ENCODE assay signal across 17 cellular contexts in the genomic region with DNA sequence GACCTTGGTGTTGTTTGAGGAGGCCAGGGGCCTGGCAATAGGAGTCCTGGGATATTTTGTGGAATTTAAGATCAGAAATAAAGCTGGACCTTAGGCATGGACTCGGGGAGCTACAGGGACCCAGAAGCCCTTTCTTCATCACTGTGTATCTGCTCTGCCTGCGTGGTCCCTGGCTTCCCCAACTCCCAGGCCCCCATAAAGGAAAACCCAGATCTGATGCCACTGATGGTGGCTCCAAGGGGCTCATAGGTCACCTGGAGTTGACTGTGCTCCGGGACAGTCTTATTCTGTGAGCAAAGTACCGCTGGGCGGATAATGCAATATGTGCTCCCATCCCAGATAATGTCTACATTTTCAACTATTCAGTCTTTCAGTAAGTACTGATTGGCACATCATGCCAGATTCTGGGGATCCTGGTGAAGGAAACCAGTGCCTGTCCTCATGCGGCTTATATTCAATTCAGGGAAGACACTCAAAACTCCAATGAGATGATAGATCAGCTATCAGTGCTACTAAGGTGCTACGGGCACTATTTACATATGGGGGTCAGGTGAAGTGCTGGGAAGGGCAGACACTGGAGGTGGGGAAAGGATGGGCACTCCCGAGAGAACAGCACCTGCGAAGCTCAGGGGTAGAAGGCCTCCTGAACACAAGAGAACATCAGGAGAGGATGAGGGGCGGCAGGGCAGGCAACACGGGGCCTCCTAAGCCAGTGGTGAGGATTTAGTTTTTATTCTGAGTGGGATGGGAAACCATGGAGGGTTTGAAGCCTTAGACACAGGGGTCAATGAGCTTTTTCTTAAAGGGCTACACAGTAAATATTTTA. TPM values are rescaled to one million over a fixed set of nuclear protein-coding genes. Genes with fewer than 3 reads are reported as not detected.
DNase-seq lines count a peak whose midpoint lies in the region; ATAC-seq, FAIRE-seq and TF ChIP-seq lines count a peak whose summit lies in the region.
"Had no signal": no experiment of that assay in that cellular context is flagged by ENCODE, and none has a peak within 500 bp of the region (broad histone marks: within the 10 kb centered on the region; RNA-seq: fewer than 3 reads in every experiment).

No MANE protein-coding gene starts in this region.

- H3K9me3 Mint-ChIP-seq in activated T-cell treated with anti-CD3 and anti-CD28 coated beads, Interleukin-2, amount 50 U/mL, for 24 hours = no peaks in the 10 kb centered on the region
- H3K9me3 Mint-ChIP-seq in astrocyte (ENCODE audit: unreplicated experiment) (no peaks in the 10 kb centered on the region), memory B cell (no peaks in the 10 kb centered on the region)

- H3K9ac ChIP-seq in astrocyte (ENCODE audit: low read length) = peak overlapping the region; percentile 33

- FAIRE-seq in astrocyte (lab: Jason Lieb, UNC) = no peak
- FAIRE-seq: GM19239 had no signal

- peaks cover 37% of the 10 kb centered on the region for H3K4me1 Mint-ChIP-seq in activated T-cell treated with anti-CD3 and anti-CD28 coated beads, Interleukin-2, amount 50 U/mL, for 24 hours (ENCODE audit: low read depth)
- H3K4me1 Mint-ChIP-seq in astrocyte (ENCODE audit: low read depth, unreplicated experiment) (peaks cover 58% of the 10 kb centered on the region), memory B cell (peaks cover 53% of the 10 kb centered on the region)

- peaks cover 7% of the 10 kb centered on the region for H3K36me3 ChIP-seq in astrocyte (ENCODE audit: insufficient read depth, low read length)
- H3K36me3 ChIP-seq: adrenal gland, thoracic aorta had no signal

- no peaks in the 10 kb centered on the region for H3K27me3 Mint-ChIP-seq in activated T-cell treated with anti-CD3 and anti-CD28 coated beads, Interleukin-2, amount 50 U/mL, for 24 hours
- no peaks in the 10 kb centered on the region for H3K27me3 Mint-ChIP-seq in astrocyte (ENCODE audit: low read depth, unreplicated experiment)
- no peaks in the 10 kb centered on the region for H3K27me3 Mint-ChIP-seq in memory B cell

- H3K79me2 ChIP-seq in astrocyte (ENCODE audit: insufficient read depth, low read length) = no peaks in the 10 kb centered on the region

- ATAC-seq in memory B cell (ENCODE audit: low read depth) (no peak), GM18870 (IDR thresholded peaks at IDR 0.05; ENCODE audit: unreplicated experiment) (no peak)

- H3K4me3 Mint-ChIP-seq in activated T-cell treated with anti-CD3 and anti-CD28 coated beads, Interleukin-2, amount 50 U/mL, for 24 hours = no peak overlapping the region
- peak overlapping the region; percentile 52 for H3K4me3 Mint-ChIP-seq in astrocyte (ENCODE audit: unreplicated experiment)
- H3K4me3 Mint-ChIP-seq in memory B cell = peak overlapping the region; percentile 27

- peak overlapping the region; percentile 5 for H3K27ac Mint-ChIP-seq in activated T-cell treated with anti-CD3 and anti-CD28 coated beads, Interleukin-2, amount 50 U/mL, for 24 hours
- peak overlapping the region; percentile 14 for H3K27ac Mint-ChIP-seq in astrocyte (ENCODE audit: unreplicated experiment)
- peak overlapping the region; percentile 90 for H3K27ac Mint-ChIP-seq in memory B cell

- H2AFZ ChIP-seq in astrocyte (ENCODE audit: low read depth, low read length) = no peak overlapping the region

- DNase-seq in activated T-cell treated with anti-CD3 and anti-CD28 coated beads, Interleukin-2, amount 50 U/mL, for 24 hours = no peak
- DNase-seq in activated T-cell treated with anti-CD3 and anti-CD28 coated beads, Interleukin-2, amount 50 U/mL, for 48 hours = no peak
- DNase-seq in astrocyte (ENCODE audit: low read depth) = no peak
- DNase-seq in memory B cell (ENCODE audit: low spot score in 2 of 2) = no peak
- no peak for DNase-seq in NCI-H2171 (lab: John Stamatoyannopoulos, UW)
- DNase-seq in middle frontal gyrus (ENCODE audit: extremely low spot score, low spot score) = no peak
- DNase-seq: activated CD8-positive, alpha-beta memory T cell treated with anti-CD3 and anti-CD28 coated beads for 24 hours; effector CD8-positive, alpha-beta T cell; NCI-H2029; NK-92 treated with Interleukin-12 subunit alpha and Interleukin-12 subunit beta, amount 100 ng/mL, for 24 hours; retina had no signal

- H3K9me3 ChIP-seq in astrocyte (ENCODE audit: insufficient read depth, low read depth, low read length) = no peaks in the 10 kb centered on the region
- H3K9me3 ChIP-seq: adrenal gland, thoracic aorta had no signal

- H3K4me1 ChIP-seq in astrocyte (ENCODE audit: insufficient read depth, low read length) = peaks cover 29% of the 10 kb centered on the region

- no peaks in the 10 kb centered on the region for H3K27me3 ChIP-seq in astrocyte (ENCODE audit: insufficient read depth, low read length)
- H3K27me3 ChIP-seq: adrenal gland had no signal

- H3K36me3 Mint-ChIP-seq in activated T-cell treated with anti-CD3 and anti-CD28 coated beads, Interleukin-2, amount 50 U/mL, for 24 hours (ENCODE audit: low read depth) = no peaks in the 10 kb centered on the region
- H3K36me3 Mint-ChIP-seq in astrocyte (ENCODE audit: low read depth, unreplicated experiment) = peaks cover 10% of the 10 kb centered on the region
- H3K36me3 Mint-ChIP-seq in memory B cell = peaks cover 15% of the 10 kb centered on the region

- no peak overlapping the region for H3K4me3 ChIP-seq in astrocyte (ENCODE audit: insufficient read depth, low read depth, low read length)
- H3K4me3 ChIP-seq: adrenal gland had no signal

- H3K27ac ChIP-seq in astrocyte (ENCODE audit: low read depth, low read length) (no peak overlapping the region), temporal lobe (ENCODE audit: low read depth, low read length) (peak overlapping the region; percentile 83)

- peak overlapping the region; percentile 7 for H3K4me2 ChIP-seq in astrocyte (ENCODE audit: low read length)

- TF ChIP-seq CTCF in astrocyte (IDR thresholded peaks at IDR 0.05; ENCODE audit: insufficient read depth, low read depth, low read length) = no peak

- H4K20me1 ChIP-seq in astrocyte (ENCODE audit: insufficient read depth, low read length) = peaks cover 22% of the 10 kb centered on the region

RNA-seq across cellular contexts. Expression of gene SELPLG, which starts 5.5 kb away (rescaled TPM):
- 4.9 and 5.8 TPM in 2 replicates for total RNA-seq in astrocyte
- total RNA-seq in temporal lobe = 1.2 TPM

RNA-seq across cellular contexts. Expression of gene TMEM119, which starts 41.3 kb away (rescaled TPM):
- total RNA-seq in astrocyte = 0.91 and 1.8 TPM in 2 replicates
- total RNA-seq in temporal lobe = 0.74 TPM
- total RNA-seq: A172 had no signal

Comparison
In these comparisons a context has a peak if more than half of its experiments do, and no peak if none do; other contexts are left out.
1. H3K27ac Mint-ChIP-seq: peak in every context shown above with its lines; median percentile 90 in memory B cell; 14 in astrocyte; 5 in activated T-cell treated with anti-CD3 and anti-CD28 coated beads, Interleukin-2, amount 50 U/mL, for 24 hours.